Comparison of ENCODE assay signal across 1 cellular context in genomic region chr1:111595807-111596206, GRCh38.
TF ChIP-seq lines count a peak whose summit lies in the region.

No MANE protein-coding gene starts in this region.

TF ChIP-seq in GM12878, 131 proteins besides CTCF, POLR2A, EP300 and RAD21:
- TF ChIP-seq CEBPB (IDR thresholded peaks at IDR 0.05; ENCODE audit: borderline replicate concordance in 1 of 2, low read depth in 2 of 2, low read length in 2 of 2) (no peak), HDGF (IDR thresholded peaks at IDR 0.05) (no peak), TCF7 (IDR thresholded peaks at IDR 0.05; ENCODE audit: borderline replicate concordance) (no peak), BCL11A (IDR thresholded peaks at IDR 0.05; ENCODE audit: low read depth, low read length) (no peak), ATF7 (IDR thresholded peaks at IDR 0.05; ENCODE audit: low read depth) (no peak), PRDM15 (CRISPR knock-in tag; IDR thresholded peaks at IDR 0.05) (no peak), NR2C2 (IDR thresholded peaks at IDR 0.05; ENCODE audit: borderline replicate concordance, control insufficient read depth, insufficient read length, low read depth) (no peak), MTA3 (IDR thresholded peaks at IDR 0.05; ENCODE audit: borderline replicate concordance, low read length) (no peak), ZNF217 (IDR thresholded peaks at IDR 0.05) (no peak), KLF5 (IDR thresholded peaks at IDR 0.05; ENCODE audit: partially characterized antibody) (no peak), EGR1 (IDR thresholded peaks at IDR 0.05; ENCODE audit: borderline replicate concordance in 1 of 2, low read depth in 2 of 2, low read length in 2 of 2) (no peak), CREM (IDR thresholded peaks at IDR 0.05; ENCODE audit: low read depth) (no peak)
- TF ChIP-seq, protein P1, sequence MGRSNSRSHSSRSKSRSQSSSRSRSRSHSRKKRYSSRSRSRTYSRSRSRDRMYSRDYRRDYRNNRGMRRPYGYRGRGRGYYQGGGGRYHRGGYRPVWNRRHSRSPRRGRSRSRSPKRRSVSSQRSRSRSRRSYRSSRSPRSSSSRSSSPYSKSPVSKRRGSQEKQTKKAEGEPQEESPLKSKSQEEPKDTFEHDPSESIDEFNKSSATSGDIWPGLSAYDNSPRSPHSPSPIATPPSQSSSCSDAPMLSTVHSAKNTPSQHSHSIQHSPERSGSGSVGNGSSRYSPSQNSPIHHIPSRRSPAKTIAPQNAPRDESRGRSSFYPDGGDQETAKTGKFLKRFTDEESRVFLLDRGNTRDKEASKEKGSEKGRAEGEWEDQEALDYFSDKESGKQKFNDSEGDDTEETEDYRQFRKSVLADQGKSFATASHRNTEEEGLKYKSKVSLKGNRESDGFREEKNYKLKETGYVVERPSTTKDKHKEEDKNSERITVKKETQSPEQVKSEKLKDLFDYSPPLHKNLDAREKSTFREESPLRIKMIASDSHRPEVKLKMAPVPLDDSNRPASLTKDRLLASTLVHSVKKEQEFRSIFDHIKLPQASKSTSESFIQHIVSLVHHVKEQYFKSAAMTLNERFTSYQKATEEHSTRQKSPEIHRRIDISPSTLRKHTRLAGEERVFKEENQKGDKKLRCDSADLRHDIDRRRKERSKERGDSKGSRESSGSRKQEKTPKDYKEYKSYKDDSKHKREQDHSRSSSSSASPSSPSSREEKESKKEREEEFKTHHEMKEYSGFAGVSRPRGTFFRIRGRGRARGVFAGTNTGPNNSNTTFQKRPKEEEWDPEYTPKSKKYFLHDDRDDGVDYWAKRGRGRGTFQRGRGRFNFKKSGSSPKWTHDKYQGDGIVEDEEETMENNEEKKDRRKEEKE (IDR thresholded peaks at IDR 0.05): no peak
